18 cellular contexts compared by ENCODE assay signal in genomic region chr2:58063641-58064040, GRCh38. TPM values are rescaled to one million over a fixed set of nuclear protein-coding genes. Genes with fewer than 3 reads are reported as not detected.
DNase-seq lines count a peak whose midpoint lies in the region; TF ChIP-seq lines count a peak whose summit lies in the region.
"Had no signal": no experiment of that assay in that cellular context is flagged by ENCODE, and none has a peak within 500 bp of the region (broad histone marks: within the 10 kb centered on the region; RNA-seq: fewer than 3 reads in every experiment).

No MANE protein-coding gene starts in this region.

- no peaks in the 10 kb centered on the region for H3K27me3 ChIP-seq in ascending aorta
- H3K27me3 ChIP-seq in esophagus squamous epithelium: no peaks in the 10 kb centered on the region
- H3K27me3 ChIP-seq: neutrophil, suprapubic skin had no signal

- DNase-seq in T-helper 1 cell: no peak
- peak; percentile 20 for DNase-seq in HFF-Myc (ENCODE audit: extremely low read depth, low read depth)
- peak; percentile 66 to 76 for DNase-seq in cardiac fibroblast (ENCODE audit: low read depth in 2 of 2)
- DNase-seq in neural crest cell (ENCODE audit: low read depth, low spot score): no peak
- no peak for DNase-seq in DMS 273 (lab: John Stamatoyannopoulos, UW; ENCODE audit: unreplicated experiment)
- no peak for DNase-seq in ascending aorta (ENCODE audit: low spot score in 2 of 2)
- DNase-seq in esophagus squamous epithelium (lab: John Stamatoyannopoulos, UW): no peak
- DNase-seq: activated naive CD4-positive, alpha-beta T cell treated with anti-CD3 and anti-CD28 coated beads, Interleukin-2, amount 50 U/mL, for 16 hours; effector CD8-positive, alpha-beta T cell; islet precursor cell; NCI-H187; OCI-M1; stimulated activated CD4-positive, alpha-beta T cell treated with anti-CD3 and anti-CD28 coated beads, Interleukin-4, amount 100 ng/mL, for 24 hours had no signal

- H3K4me1 Mint-ChIP-seq in T-helper 1 cell treated with Interleukin-12 subunit alpha and Interleukin-12 subunit beta and Interleukin-4 antibody, amounts not matched to agents 30 μg/mL and 1 μg/mL, for 36 hours (ENCODE audit: low read depth): peaks cover 15% of the 10 kb centered on the region
- peaks cover 11% of the 10 kb centered on the region for H3K4me1 Mint-ChIP-seq in neural crest cell

- H3K36me3 ChIP-seq in ascending aorta (peaks cover 6 to 7% of the 10 kb centered on the region in 2 donors), esophagus squamous epithelium (peaks cover 0 to 34% (median 0%) of the 10 kb centered on the region in 3 donors)

- TF ChIP-seq CTCF in HFF-Myc (IDR thresholded peaks at IDR 0.05; ENCODE audit: low read depth, low read length, missing control alignments): no peak
- no peak for TF ChIP-seq CTCF in cardiac fibroblast (IDR thresholded peaks at IDR 0.05; ENCODE audit: low read depth, low read length)
- TF ChIP-seq CTCF in neural crest cell (conservative IDR thresholded peaks at IDR 0.05): no peak
- TF ChIP-seq CTCF in ascending aorta (IDR thresholded peaks at IDR 0.05): no peak
- no peak for TF ChIP-seq CTCF in esophagus squamous epithelium (IDR thresholded peaks at IDR 0.05)

- H3K4me3 ChIP-seq in HFF-Myc (replicated peaks; ENCODE audit: low read depth, low read length): no peak overlapping the region
- no peak overlapping the region for H3K4me3 ChIP-seq in cardiac fibroblast (replicated peaks in 1 of 2; ENCODE audit: low read depth in 2 of 2, low read length in 2 of 2)
- no peak overlapping the region for H3K4me3 ChIP-seq in ascending aorta
- no peak overlapping the region for H3K4me3 ChIP-seq in esophagus squamous epithelium
- H3K4me3 ChIP-seq: suprapubic skin had no signal

- no peak overlapping the region for H3K27ac ChIP-seq in ascending aorta
- H3K27ac ChIP-seq in esophagus squamous epithelium: no peak overlapping the region
- H3K27ac ChIP-seq: 22Rv1, neutrophil, suprapubic skin, VCaP had no signal

- no peak overlapping the region for H3K27ac Mint-ChIP-seq in T-helper 1 cell treated with Interleukin-12 subunit alpha and Interleukin-12 subunit beta and Interleukin-4 antibody, amounts not matched to agents 30 μg/mL and 1 μg/mL, for 36 hours
- peak overlapping the region; percentile 37 for H3K27ac Mint-ChIP-seq in neural crest cell (ENCODE audit: unreplicated experiment)

- intact Hi-C loops in ascending aorta (cut with DNase I): no loop called here
- intact Hi-C loops in esophagus squamous epithelium (cut with DNase I): no loop called here

- H3K36me3 Mint-ChIP-seq in T-helper 1 cell treated with Interleukin-12 subunit alpha and Interleukin-12 subunit beta and Interleukin-4 antibody, amounts not matched to agents 30 μg/mL and 1 μg/mL, for 36 hours (ENCODE audit: low read depth): peaks cover 24% of the 10 kb centered on the region
- peaks cover 22% of the 10 kb centered on the region for H3K36me3 Mint-ChIP-seq in neural crest cell (ENCODE audit: low read depth)

- H3K4me3 Mint-ChIP-seq in T-helper 1 cell treated with Interleukin-12 subunit alpha and Interleukin-12 subunit beta and Interleukin-4 antibody, amounts not matched to agents 30 μg/mL and 1 μg/mL, for 36 hours: peak overlapping the region; percentile 9
- no peak overlapping the region for H3K4me3 Mint-ChIP-seq in neural crest cell

- H3K4me1 ChIP-seq in ascending aorta (no peaks in the 10 kb centered on the region), esophagus squamous epithelium (no peaks in the 10 kb centered on the region)
- H3K4me1 ChIP-seq: suprapubic skin had no signal

- H3K9me3 ChIP-seq in ascending aorta: no peaks in the 10 kb centered on the region
- no peaks in the 10 kb centered on the region for H3K9me3 ChIP-seq in esophagus squamous epithelium
- H3K9me3 ChIP-seq: neutrophil, suprapubic skin had no signal

- WGBS in esophagus squamous epithelium, 2 donors: 73 to 77% methylated on average over 2 of the region's 2 CpGs

- H3K27me3 Mint-ChIP-seq in T-helper 1 cell treated with Interleukin-12 subunit alpha and Interleukin-12 subunit beta and Interleukin-4 antibody, amounts not matched to agents 30 μg/mL and 1 μg/mL, for 36 hours (ENCODE audit: low read depth): no peaks in the 10 kb centered on the region
- no peaks in the 10 kb centered on the region for H3K27me3 Mint-ChIP-seq in neural crest cell (ENCODE audit: low read depth)

- H3K9me3 Mint-ChIP-seq in T-helper 1 cell treated with Interleukin-12 subunit alpha and Interleukin-12 subunit beta and Interleukin-4 antibody, amounts not matched to agents 30 μg/mL and 1 μg/mL, for 36 hours: peaks cover 3% of the 10 kb centered on the region
- no peaks in the 10 kb centered on the region for H3K9me3 Mint-ChIP-seq in neural crest cell

- no peak for TF ChIP-seq POLR2A in esophagus squamous epithelium (IDR thresholded peaks at IDR 0.05)

RNA-seq across cellular contexts. Expression of gene VRK2, which starts 17.0 kb away (rescaled TPM):
- total RNA-seq in neural crest cell (21.4 TPM in 2 replicates), ascending aorta (15.8 TPM), esophagus squamous epithelium (10 to 100 TPM; 17.9 to 33.6 (median 25.7) TPM)

Comparison
In these comparisons a context has a peak if more than half of its experiments do, and no peak if none do; other contexts are left out.
1. DNase-seq: peak in HFF-Myc (single experiment) and cardiac fibroblast (2 of 2); none in T-helper 1 cell (0 of 5), neural crest cell (single experiment), DMS 273 (single experiment), ascending aorta (0 of 2) and esophagus squamous epithelium (single experiment).